In genomic region chr17:59423903-59424302, GRCh38 we compare ENCODE assay signal across 13 cellular contexts.
DNase-seq lines count a peak whose midpoint lies in the region; ATAC-seq and TF ChIP-seq lines count a peak whose summit lies in the region.
"Had no signal": no experiment of that assay in that cellular context is flagged by ENCODE, and none has a peak within 500 bp of the region (broad histone marks: within the 10 kb centered on the region; RNA-seq: fewer than 3 reads in every experiment).

No MANE protein-coding gene starts in this region.

- no peaks in the 10 kb centered on the region for H4K20me1 ChIP-seq in BLaER1 treated with 17β-estradiol and CSF1 and Interleukin-3, amounts not matched to agents 10 nM and 100 nM

- peak overlapping the region in 6 of 11 experiments; percentile 25 to 88 (median 74); a peak in 9 of 22 replicates for H3K4me2 ChIP-seq in BLaER1 treated with 17β-estradiol and CSF1 and Interleukin-3, amounts not matched to agents 10 nM and 100 nM

- no peaks in the 10 kb centered on the region for H3K9me3 ChIP-seq in BLaER1 treated with 17β-estradiol and CSF1 and Interleukin-3, amounts not matched to agents 10 nM and 100 nM (replicated peaks in 1 of 11)
- H3K9me3 ChIP-seq in left ventricle myocardium inferior (replicated peaks) (no peaks in the 10 kb centered on the region), sigmoid colon (no peaks in the 10 kb centered on the region)
- H3K9me3 ChIP-seq: SJSA1 had no signal

- no peak for ATAC-seq in HG03520 (IDR thresholded peaks at IDR 0.05; ENCODE audit: unreplicated experiment)
- ATAC-seq: effector memory CD8-positive, alpha-beta T cell had no signal

- no peak for TF ChIP-seq POLR2A in sigmoid colon (IDR thresholded peaks at IDR 0.05)

- H3K9ac ChIP-seq in BLaER1 treated with 17β-estradiol and CSF1 and Interleukin-3, amounts not matched to agents 10 nM and 100 nM: no peak overlapping the region

- DNase-seq in RPMI8226 (peak; percentile 89), left ventricle myocardium inferior (no peak), sigmoid colon (no peak), amniotic stem cell (lab: John Stamatoyannopoulos, UW) (no peak), DMS79 (lab: John Stamatoyannopoulos, UW) (no peak), UCSD-AML1 (lab: John Stamatoyannopoulos, UW; ENCODE audit: unreplicated experiment) (no peak)
- DNase-seq: effector memory CD8-positive, alpha-beta T cell; NCI-H2081 treated with DMSO at 0.1 percent for 48 hours; NK-92 treated with Interleukin-12 subunit alpha and Interleukin-12 subunit beta, amount 100 ng/mL, for 24 hours; stimulated activated CD8-positive, alpha-beta memory T cell treated with anti-CD3 and anti-CD28 coated beads, Interleukin-4, amount 100 ng/mL, for 48 hours had no signal

- H3K36me3 ChIP-seq in BLaER1 treated with 17β-estradiol and CSF1 and Interleukin-3, amounts not matched to agents 10 nM and 100 nM: no peaks in the 10 kb centered on the region
- H3K36me3 ChIP-seq in left ventricle myocardium inferior (no peaks in the 10 kb centered on the region), sigmoid colon (no peaks in the 10 kb centered on the region)
- H3K36me3 ChIP-seq: SJSA1 had no signal

- H3K4me1 ChIP-seq in BLaER1 treated with 17β-estradiol and CSF1 and Interleukin-3, amounts not matched to agents 10 nM and 100 nM: peaks cover 26 to 66% (median 54%) of the 10 kb centered on the region in 10 experiments
- H3K4me1 ChIP-seq in left ventricle myocardium inferior (peaks cover 88% of the 10 kb centered on the region), sigmoid colon (peaks cover 0 to 71% (median 66%) of the 10 kb centered on the region in 4 donors)

- H3K4me3 ChIP-seq in BLaER1 treated with 17β-estradiol and CSF1 and Interleukin-3, amounts not matched to agents 10 nM and 100 nM: no peak overlapping the region
- H3K4me3 ChIP-seq in left ventricle myocardium inferior (peak overlapping the region; percentile 12), sigmoid colon (no peak overlapping the region)
- H3K4me3 ChIP-seq: SJSA1 had no signal

- TF ChIP-seq CTCF in left ventricle myocardium inferior (IDR thresholded peaks at IDR 0.05; ENCODE audit: borderline replicate concordance): no peak
- no peak for TF ChIP-seq CTCF in sigmoid colon (IDR thresholded peaks at IDR 0.05)

- 93 to 95% methylated on average over 9 of the region's 9 CpGs for WGBS in sigmoid colon, 2 donors

- TF ChIP-seq EP300 in sigmoid colon (IDR thresholded peaks at IDR 0.05): no peak

- no peaks in the 10 kb centered on the region for H3K27me3 ChIP-seq in BLaER1 treated with 17β-estradiol and CSF1 and Interleukin-3, amounts not matched to agents 10 nM and 100 nM
- H3K27me3 ChIP-seq in left ventricle myocardium inferior (ENCODE audit: low read depth) (no peaks in the 10 kb centered on the region), sigmoid colon (no peaks in the 10 kb centered on the region)
- H3K27me3 ChIP-seq: SJSA1 had no signal

- no peak overlapping the region; a peak in 1 of 22 replicates for H3K27ac ChIP-seq in BLaER1 treated with 17β-estradiol and CSF1 and Interleukin-3, amounts not matched to agents 10 nM and 100 nM
- H3K27ac ChIP-seq in left ventricle myocardium inferior (replicated peaks) (peak overlapping the region; percentile 95), sigmoid colon (peak overlapping the region; percentile 76 to 90 (median 85))

- intact Hi-C loops in left ventricle myocardium inferior (cut with micrococcal nuclease): no loop called here
- intact Hi-C loops in sigmoid colon (cut with DNase I): loop anchor here (10.0 kb wide), 1 partner anchor 971 kb away; the partner anchor contains the start of gene USP32

Comparison
In these comparisons a context has a peak if more than half of its experiments do, and no peak if none do; other contexts are left out.
1. H3K27ac ChIP-seq: peak in left ventricle myocardium inferior (single experiment) and sigmoid colon (4 of 4); none in BLaER1 treated with 17β-estradiol and CSF1 and Interleukin-3, amounts not matched to agents 10 nM and 100 nM (0 of 11).